1 cellular context compared by ENCODE assay signal in the genomic region with DNA sequence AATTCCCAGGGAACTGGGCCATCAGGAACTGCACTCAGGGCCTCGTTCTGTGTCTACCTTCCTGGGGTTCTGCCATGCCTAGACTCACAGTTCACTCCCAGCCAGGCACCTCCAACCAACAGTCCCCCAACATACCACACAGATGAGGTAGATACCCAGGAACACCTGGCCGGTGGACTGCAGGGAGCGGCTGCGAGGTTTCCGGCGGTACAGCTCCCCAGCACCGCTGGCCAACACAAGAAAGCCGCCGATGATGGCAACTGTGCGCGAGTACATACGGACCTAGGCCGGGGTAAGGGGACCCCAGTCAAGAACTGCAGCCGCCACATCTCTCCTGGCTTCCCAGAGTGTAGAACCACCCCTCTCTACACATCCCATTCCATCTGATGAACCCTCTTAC.
A peak's percentile ranks its signal among the peaks of the same experiment; 100 is the strongest.
TF ChIP-seq lines count a peak whose summit lies in the region.

No MANE protein-coding gene starts in this region.

TF ChIP-seq in HepG2, 621 proteins besides CTCF, POLR2A, EP300 and RAD21:
- TF ChIP-seq, protein P1, sequence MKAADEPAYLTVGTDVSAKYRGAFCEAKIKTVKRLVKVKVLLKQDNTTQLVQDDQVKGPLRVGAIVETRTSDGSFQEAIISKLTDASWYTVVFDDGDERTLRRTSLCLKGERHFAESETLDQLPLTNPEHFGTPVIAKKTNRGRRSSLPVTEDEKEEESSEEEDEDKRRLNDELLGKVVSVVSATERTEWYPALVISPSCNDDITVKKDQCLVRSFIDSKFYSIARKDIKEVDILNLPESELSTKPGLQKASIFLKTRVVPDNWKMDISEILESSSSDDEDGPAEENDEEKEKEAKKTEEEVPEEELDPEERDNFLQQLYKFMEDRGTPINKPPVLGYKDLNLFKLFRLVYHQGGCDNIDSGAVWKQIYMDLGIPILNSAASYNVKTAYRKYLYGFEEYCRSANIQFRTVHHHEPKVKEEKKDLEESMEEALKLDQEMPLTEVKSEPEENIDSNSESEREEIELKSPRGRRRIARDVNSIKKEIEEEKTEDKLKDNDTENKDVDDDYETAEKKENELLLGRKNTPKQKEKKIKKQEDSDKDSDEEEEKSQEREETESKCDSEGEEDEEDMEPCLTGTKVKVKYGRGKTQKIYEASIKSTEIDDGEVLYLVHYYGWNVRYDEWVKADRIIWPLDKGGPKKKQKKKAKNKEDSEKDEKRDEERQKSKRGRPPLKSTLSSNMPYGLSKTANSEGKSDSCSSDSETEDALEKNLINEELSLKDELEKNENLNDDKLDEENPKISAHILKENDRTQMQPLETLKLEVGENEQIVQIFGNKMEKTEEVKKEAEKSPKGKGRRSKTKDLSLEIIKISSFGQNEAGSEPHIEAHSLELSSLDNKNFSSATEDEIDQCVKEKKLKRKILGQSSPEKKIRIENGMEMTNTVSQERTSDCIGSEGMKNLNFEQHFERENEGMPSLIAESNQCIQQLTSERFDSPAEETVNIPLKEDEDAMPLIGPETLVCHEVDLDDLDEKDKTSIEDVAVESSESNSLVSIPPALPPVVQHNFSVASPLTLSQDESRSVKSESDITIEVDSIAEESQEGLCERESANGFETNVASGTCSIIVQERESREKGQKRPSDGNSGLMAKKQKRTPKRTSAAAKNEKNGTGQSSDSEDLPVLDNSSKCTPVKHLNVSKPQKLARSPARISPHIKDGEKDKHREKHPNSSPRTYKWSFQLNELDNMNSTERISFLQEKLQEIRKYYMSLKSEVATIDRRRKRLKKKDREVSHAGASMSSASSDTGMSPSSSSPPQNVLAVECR (CRISPR knock-in tag; IDR thresholded peaks at IDR 0.05; ENCODE audit: borderline replicate concordance): 0 out of 2 replicates have a peak, but pooled peaks have one; percentile 19
- TF ChIP-seq ZNF292 (CRISPR knock-in tag; IDR thresholded peaks at IDR 0.05; ENCODE audit: borderline replicate concordance, low read depth) (no peak), AGO2 (optimal IDR thresholded peaks at IDR 0.05; ENCODE audit: low read depth, low read length) (peak; percentile 39), SMC3 (IDR thresholded peaks at IDR 0.05; ENCODE audit: low read length) (no peak)
- TF ChIP-seq, protein P2, sequence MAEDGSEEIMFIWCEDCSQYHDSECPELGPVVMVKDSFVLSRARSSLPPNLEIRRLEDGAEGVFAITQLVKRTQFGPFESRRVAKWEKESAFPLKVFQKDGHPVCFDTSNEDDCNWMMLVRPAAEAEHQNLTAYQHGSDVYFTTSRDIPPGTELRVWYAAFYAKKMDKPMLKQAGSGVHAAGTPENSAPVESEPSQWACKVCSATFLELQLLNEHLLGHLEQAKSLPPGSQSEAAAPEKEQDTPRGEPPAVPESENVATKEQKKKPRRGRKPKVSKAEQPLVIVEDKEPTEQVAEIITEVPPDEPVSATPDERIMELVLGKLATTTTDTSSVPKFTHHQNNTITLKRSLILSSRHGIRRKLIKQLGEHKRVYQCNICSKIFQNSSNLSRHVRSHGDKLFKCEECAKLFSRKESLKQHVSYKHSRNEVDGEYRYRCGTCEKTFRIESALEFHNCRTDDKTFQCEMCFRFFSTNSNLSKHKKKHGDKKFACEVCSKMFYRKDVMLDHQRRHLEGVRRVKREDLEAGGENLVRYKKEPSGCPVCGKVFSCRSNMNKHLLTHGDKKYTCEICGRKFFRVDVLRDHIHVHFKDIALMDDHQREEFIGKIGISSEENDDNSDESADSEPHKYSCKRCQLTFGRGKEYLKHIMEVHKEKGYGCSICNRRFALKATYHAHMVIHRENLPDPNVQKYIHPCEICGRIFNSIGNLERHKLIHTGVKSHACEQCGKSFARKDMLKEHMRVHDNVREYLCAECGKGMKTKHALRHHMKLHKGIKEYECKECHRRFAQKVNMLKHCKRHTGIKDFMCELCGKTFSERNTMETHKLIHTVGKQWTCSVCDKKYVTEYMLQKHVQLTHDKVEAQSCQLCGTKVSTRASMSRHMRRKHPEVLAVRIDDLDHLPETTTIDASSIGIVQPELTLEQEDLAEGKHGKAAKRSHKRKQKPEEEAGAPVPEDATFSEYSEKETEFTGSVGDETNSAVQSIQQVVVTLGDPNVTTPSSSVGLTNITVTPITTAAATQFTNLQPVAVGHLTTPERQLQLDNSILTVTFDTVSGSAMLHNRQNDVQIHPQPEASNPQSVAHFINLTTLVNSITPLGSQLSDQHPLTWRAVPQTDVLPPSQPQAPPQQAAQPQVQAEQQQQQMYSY (CRISPR knock-in tag; IDR thresholded peaks at IDR 0.05): no peak
- TF ChIP-seq, protein P3, sequence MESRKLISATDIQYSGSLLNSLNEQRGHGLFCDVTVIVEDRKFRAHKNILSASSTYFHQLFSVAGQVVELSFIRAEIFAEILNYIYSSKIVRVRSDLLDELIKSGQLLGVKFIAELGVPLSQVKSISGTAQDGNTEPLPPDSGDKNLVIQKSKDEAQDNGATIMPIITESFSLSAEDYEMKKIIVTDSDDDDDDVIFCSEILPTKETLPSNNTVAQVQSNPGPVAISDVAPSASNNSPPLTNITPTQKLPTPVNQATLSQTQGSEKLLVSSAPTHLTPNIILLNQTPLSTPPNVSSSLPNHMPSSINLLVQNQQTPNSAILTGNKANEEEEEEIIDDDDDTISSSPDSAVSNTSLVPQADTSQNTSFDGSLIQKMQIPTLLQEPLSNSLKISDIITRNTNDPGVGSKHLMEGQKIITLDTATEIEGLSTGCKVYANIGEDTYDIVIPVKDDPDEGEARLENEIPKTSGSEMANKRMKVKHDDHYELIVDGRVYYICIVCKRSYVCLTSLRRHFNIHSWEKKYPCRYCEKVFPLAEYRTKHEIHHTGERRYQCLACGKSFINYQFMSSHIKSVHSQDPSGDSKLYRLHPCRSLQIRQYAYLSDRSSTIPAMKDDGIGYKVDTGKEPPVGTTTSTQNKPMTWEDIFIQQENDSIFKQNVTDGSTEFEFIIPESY (CRISPR knock-in tag; IDR thresholded peaks at IDR 0.05): peak; percentile 66; the same call in 1 of the 2 replicates
